Comparison of ENCODE assay signal across 9 cellular contexts in the genomic region with DNA sequence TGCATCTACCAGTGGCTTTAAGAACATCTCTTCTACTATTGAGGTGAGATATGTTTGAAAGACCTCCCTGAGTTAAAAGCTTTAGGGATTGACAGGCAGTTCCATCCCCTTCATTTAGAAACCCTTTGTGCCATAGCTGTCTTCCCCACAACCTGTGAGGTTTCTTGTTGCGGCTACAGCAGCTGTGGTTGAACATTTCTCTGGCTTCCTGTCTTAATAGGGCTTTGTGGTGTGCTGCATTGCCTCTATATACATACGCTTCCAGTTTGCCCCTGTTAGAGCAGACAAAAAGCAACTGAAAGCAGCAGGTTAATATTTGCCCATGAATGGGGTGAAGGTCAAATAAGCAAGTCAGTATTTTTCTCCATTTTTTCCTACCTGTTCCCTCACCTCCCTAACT.
A peak's percentile ranks its signal among the peaks of the same experiment; 100 is the strongest.
DNase-seq lines count a peak whose midpoint lies in the region; ATAC-seq and TF ChIP-seq lines count a peak whose summit lies in the region.
"Had no signal": no experiment of that assay in that cellular context is flagged by ENCODE, and none has a peak within 500 bp of the region (broad histone marks: within the 10 kb centered on the region; RNA-seq: fewer than 3 reads in every experiment).

No MANE protein-coding gene starts in this region.

- H3K36me3 ChIP-seq in GM23338 (ENCODE audit: insufficient read depth) (no peaks in the 10 kb centered on the region), SJCRH30 (no peaks in the 10 kb centered on the region), colonic mucosa (no peaks in the 10 kb centered on the region), adrenal gland (replicated peaks in 1 of 2) (no peaks in the 10 kb centered on the region)
- H3K36me3 ChIP-seq: pancreas had no signal

- TF ChIP-seq POLR2A in adrenal gland (IDR thresholded peaks at IDR 0.05) = no peak

- ATAC-seq in GM23338 = no peak

- H3K27ac Mint-ChIP-seq in GM23338 = no peak overlapping the region

- no peaks in the 10 kb centered on the region for H3K4me1 ChIP-seq in GM23338 (ENCODE audit: insufficient read depth)
- peaks cover 28% of the 10 kb centered on the region for H3K4me1 ChIP-seq in SJCRH30
- no peaks in the 10 kb centered on the region for H3K4me1 ChIP-seq in colonic mucosa
- no peaks in the 10 kb centered on the region for H3K4me1 ChIP-seq in adrenal gland (replicated peaks in 1 of 2)
- H3K4me1 ChIP-seq: pancreas had no signal

- H4K20me1 ChIP-seq in GM23338 (replicated peaks; ENCODE audit: insufficient read depth) = no peaks in the 10 kb centered on the region

- H3K4me1 Mint-ChIP-seq in GM23338 = no peaks in the 10 kb centered on the region

- no peak overlapping the region for H3K27ac ChIP-seq in GM23338 (ENCODE audit: low read depth)
- H3K27ac ChIP-seq in SJCRH30 = no peak overlapping the region
- H3K27ac ChIP-seq in colonic mucosa = no peak overlapping the region
- no peak overlapping the region for H3K27ac ChIP-seq in adrenal gland
- H3K27ac ChIP-seq: pancreas had no signal

- TF ChIP-seq CTCF in GM12864 (IDR thresholded peaks at IDR 0.05; ENCODE audit: low read depth, low read length, missing control alignments) (no peak), GM23338 (conservative IDR thresholded peaks at IDR 0.05; ENCODE audit: low read depth in 2 of 2) (no peak), colonic mucosa (IDR thresholded peaks at IDR 0.05) (no peak), adrenal gland (IDR thresholded peaks at IDR 0.05) (no peak)

- H3K4me3 Mint-ChIP-seq in GM23338 = no peak overlapping the region

- no peak overlapping the region for H3K9ac ChIP-seq in colonic mucosa (ENCODE audit: low read depth in 2 of 2, low read length in 2 of 2)

- intact Hi-C loops in colonic mucosa (cut with DNase I) = no loop called here
- intact Hi-C loops in adrenal gland (cut with DNase I) = no loop called here

- H3K9me3 Mint-ChIP-seq in GM23338 = no peaks in the 10 kb centered on the region

- no peak overlapping the region for H3K4me2 ChIP-seq in GM23338

- no peak overlapping the region for H3K4me3 ChIP-seq in GM12864 (ENCODE audit: low read depth, low read length)
- H3K4me3 ChIP-seq in GM23338 = no peak overlapping the region
- H3K4me3 ChIP-seq in SJCRH30 = no peak overlapping the region
- no peak overlapping the region for H3K4me3 ChIP-seq in colonic mucosa
- H3K4me3 ChIP-seq in adrenal gland = no peak overlapping the region
- H3K4me3 ChIP-seq: pancreas had no signal

- no peaks in the 10 kb centered on the region for H3K27me3 Mint-ChIP-seq in GM23338 (ENCODE audit: insufficient read depth, low read depth, poor library complexity)

- H3K79me2 ChIP-seq in GM23338 (replicated peaks; ENCODE audit: insufficient read depth) = no peaks in the 10 kb centered on the region

- H2AFZ ChIP-seq in GM23338 = 0 out of 2 replicates have a peak overlapping the region, but pooled peaks have one; percentile 64

- no peaks in the 10 kb centered on the region for H3K9me2 ChIP-seq in GM23338 (ENCODE audit: insufficient read depth)

- no peaks in the 10 kb centered on the region for H3K36me3 Mint-ChIP-seq in GM23338 (ENCODE audit: low read depth)

- H3F3A ChIP-seq in GM23338 (replicated peaks; ENCODE audit: low read depth) = no peaks in the 10 kb centered on the region

- WGBS in adrenal gland, 4 donors = 72 to 88% (median 81%) methylated on average over 2 of the region's 2 CpGs

- H3K27me3 ChIP-seq in GM23338 (ENCODE audit: insufficient read depth) = no peaks in the 10 kb centered on the region
- H3K27me3 ChIP-seq in SJCRH30 = no peaks in the 10 kb centered on the region
- H3K27me3 ChIP-seq in colonic mucosa = no peaks in the 10 kb centered on the region
- no peaks in the 10 kb centered on the region for H3K27me3 ChIP-seq in adrenal gland
- H3K27me3 ChIP-seq: pancreas had no signal

- H3K9me3 ChIP-seq in SJCRH30 (replicated peaks) = peaks cover 3% of the 10 kb centered on the region; the same call in 1 of the 2 replicates
- no peaks in the 10 kb centered on the region for H3K9me3 ChIP-seq in colonic mucosa
- H3K9me3 ChIP-seq in adrenal gland (replicated peaks in 1 of 3) = no peaks in the 10 kb centered on the region
- H3K9me3 ChIP-seq: pancreas had no signal

- DNase-seq in GM12864 (ENCODE audit: low read depth) (peak; percentile 10), GM23338 (ENCODE audit: low spot score) (no peak), SJCRH30 (peak; percentile 64 to 81), colonic mucosa (peak; percentile 18), DMS 273 treated with DMSO at 0.1 percent for 48 hours (lab: John Stamatoyannopoulos, UW) (no peak), HuH-7.5 (ENCODE audit: low spot score) (no peak), adrenal gland (no peak), NCI-H510A treated with DMSO at 0.1 percent for 48 hours (lab: John Stamatoyannopoulos, UW) (no peak)
- DNase-seq: pancreas had no signal

TF ChIP-seq in GM23338, 12 proteins besides CTCF, POLR2A, EP300 and RAD21 (continues in another document):
- TF ChIP-seq ZNF331 (CRISPR knock-in tag; IDR thresholded peaks at IDR 0.05; ENCODE audit: low read depth) = no peak
- no peak for TF ChIP-seq POLR2AphosphoS5 (IDR thresholded peaks at IDR 0.05; ENCODE audit: low read depth)
- TF ChIP-seq CREB1 (CRISPR knock-in tag; IDR thresholded peaks at IDR 0.05; ENCODE audit: low read depth) = no peak
- no peak for TF ChIP-seq EZH2 (IDR thresholded peaks at IDR 0.05; ENCODE audit: low read depth, unreplicated experiment)
- no peak for TF ChIP-seq STAT1 (IDR thresholded peaks at IDR 0.05; ENCODE audit: unreplicated experiment)
- TF ChIP-seq JUNB (IDR thresholded peaks at IDR 0.05; ENCODE audit: unreplicated experiment) = no peak
- TF ChIP-seq ETS1 (IDR thresholded peaks at IDR 0.05) = no peak
- no peak for TF ChIP-seq ZNF462 (CRISPR knock-in tag; IDR thresholded peaks at IDR 0.05)

Comparison
In these comparisons a context has a peak if more than half of its experiments do, and no peak if none do; other contexts are left out.
1. DNase-seq: peak in GM12864 (single experiment), SJCRH30 (2 of 2) and colonic mucosa (single experiment); none in GM23338 (single experiment), DMS 273 treated with DMSO at 0.1 percent for 48 hours (single experiment), HuH-7.5 (single experiment), adrenal gland (0 of 7) and NCI-H510A treated with DMSO at 0.1 percent for 48 hours (single experiment).